Comparison of ENCODE assay signal across 8 cellular contexts in genomic region chr22:31210830-31211503, GRCh38. TPM values are rescaled to one million over a fixed set of nuclear protein-coding genes. Genes with fewer than 3 reads are reported as not detected.
DNase-seq lines count a peak whose midpoint lies in the region; ATAC-seq, FAIRE-seq and TF ChIP-seq lines count a peak whose summit lies in the region.

No MANE protein-coding gene starts in this region.

- H3K27me3 ChIP-seq in gastroesophageal sphincter, result no peaks in the 10 kb centered on the region
- H3K27me3 ChIP-seq in small intestine (ENCODE audit: control insufficient read depth in 2 of 2, insufficient read depth in 2 of 2, low read length in 2 of 2), result no peaks in the 10 kb centered on the region
- H3K27me3 ChIP-seq in pancreas, result no peaks in the 10 kb centered on the region

- intact Hi-C loops in pancreas (cut with DNase I), result no loop called here

- TF ChIP-seq CTCF in GM12865 (IDR thresholded peaks at IDR 0.05; ENCODE audit: insufficient read depth, low read depth, low read length, missing control alignments), result no peak
- TF ChIP-seq CTCF in gastroesophageal sphincter (IDR thresholded peaks at IDR 0.05), result no peak
- TF ChIP-seq CTCF in pancreas (IDR thresholded peaks at IDR 0.05), result no peak

- H3K4me1 ChIP-seq in gastroesophageal sphincter (peaks cover 0 to 48% (median 15%) of the 10 kb centered on the region in 3 donors), small intestine (ENCODE audit: control insufficient read depth in 2 of 2, insufficient read depth in 1 of 2, low read depth in 1 of 2, low read length in 1 of 2) (peaks cover 2 to 10% of the 10 kb centered on the region in 2 donors), pancreas (peaks cover 17 to 37% (median 18%) of the 10 kb centered on the region in 3 donors)

- no peaks in the 10 kb centered on the region for H3K36me3 Mint-ChIP-seq in T-helper 17 cell (ENCODE audit: low read depth)

- no peak for TF ChIP-seq EP300 in gastroesophageal sphincter (IDR thresholded peaks at IDR 0.05)

- H3K27me3 Mint-ChIP-seq in T-helper 17 cell, result no peaks in the 10 kb centered on the region

- H3K4me1 Mint-ChIP-seq in T-helper 17 cell, result peaks cover 42% of the 10 kb centered on the region

- H3K4me3 ChIP-seq in GM12865 (ENCODE audit: low read depth, low read length) (no peak overlapping the region), gastroesophageal sphincter (no peak overlapping the region), small intestine (ENCODE audit: low read depth in 1 of 2, low read length in 2 of 2) (no peak overlapping the region), pancreas (no peak overlapping the region)

- ATAC-seq in T-helper 17 cell, result no peak
- ATAC-seq in gastroesophageal sphincter, result peak; percentile 33
- ATAC-seq in activated CD4-positive, CD25-positive, alpha-beta regulatory T cell treated with anti-CD3 and anti-CD28 coated beads, Interleukin-2, amount 50 U/mL, for 24 hours, result no peak
- no peak for ATAC-seq in pancreas
- ATAC-seq in GM18867 (IDR thresholded peaks at IDR 0.05; ENCODE audit: unreplicated experiment), result no peak

- DNase-seq in GM12865 (ENCODE audit: low read depth), result peak; percentile 23
- DNase-seq in T-helper 17 cell, result no peak
- peak; percentile 68 for DNase-seq in small intestine
- DNase-seq in pancreas, result no peak
- DNase-seq in NCI-H510A treated with DMSO at 0.1 percent for 48 hours (lab: John Stamatoyannopoulos, UW), result no peak

- peak overlapping the region; percentile 91 for H3K4me3 Mint-ChIP-seq in T-helper 17 cell

- H3K9me3 ChIP-seq in T-helper 17 cell (ENCODE audit: control insufficient read depth, low read length, poor library complexity, severe bottlenecking), result no peaks in the 10 kb centered on the region
- no peaks in the 10 kb centered on the region for H3K9me3 ChIP-seq in gastroesophageal sphincter
- no peaks in the 10 kb centered on the region for H3K9me3 ChIP-seq in small intestine (ENCODE audit: control insufficient read depth, low read depth)
- H3K9me3 ChIP-seq in pancreas, result no peaks in the 10 kb centered on the region

- no peak for TF ChIP-seq POLR2A in gastroesophageal sphincter (IDR thresholded peaks at IDR 0.05)

- H3K27ac ChIP-seq in gastroesophageal sphincter (peak overlapping the region in 3 of 4 donors; percentile 85 to 87 (median 86)), small intestine (ENCODE audit: low read depth in 1 of 2, low read length in 1 of 2) (peak overlapping the region; percentile 27 to 84), pancreas (peak overlapping the region in 2 of 4 donors; percentile 82 to 85)

- 39 to 49% methylated on average over 6 to 7 of the region's 7 CpGs for WGBS in gastroesophageal sphincter (ENCODE audit: low coverage in 1 of 2), 2 donors
- WGBS in small intestine, 3 donors, result 36 to 41% (median 39%) methylated on average over 7 of the region's 7 CpGs
- 75 to 80% methylated on average over 7 of the region's 7 CpGs for WGBS in pancreas, 2 donors

- FAIRE-seq in small intestine (lab: Jason Lieb, UNC), result no peak
- no peak for FAIRE-seq in pancreas (lab: Jason Lieb, UNC)

- peaks cover 0 to 13% of the 10 kb centered on the region in 2 donors for H3K36me3 ChIP-seq in gastroesophageal sphincter
- no peaks in the 10 kb centered on the region for H3K36me3 ChIP-seq in small intestine (ENCODE audit: control insufficient read depth in 2 of 2, insufficient read depth in 2 of 2, low read length in 2 of 2)
- H3K36me3 ChIP-seq in pancreas, result no peaks in the 10 kb centered on the region

- H3K27ac Mint-ChIP-seq in T-helper 17 cell, result peak overlapping the region; percentile 88

RNA-seq across cellular contexts. Expression of gene LIMK2, which starts 1.1 kb away (rescaled TPM):
- total RNA-seq in T-helper 17 cell (10 to 100 TPM; 20.7 to 25.3 TPM), gastroesophageal sphincter (10 to 100 TPM; 13.4 to 19.1 (median 15.9) TPM), pancreas (10 to 100 TPM; 21.1 to 34.9 (median 27.7) TPM)
- polyA plus RNA-seq in small intestine (10 to 100 TPM; 15.7 to 37.1 (median 21.1) TPM), pancreas (10 to 100 TPM; 20.5 to 25.2 TPM)

RNA-seq across cellular contexts. Expression of gene RNF185, which starts 51.0 kb away (rescaled TPM):
- total RNA-seq in T-helper 17 cell (10 to 100 TPM; 10.5 to 11.2 TPM), gastroesophageal sphincter (10 to 100 TPM; 47.9 to 66.9 (median 62.5) TPM), pancreas (10 to 100 TPM in 5 of 6 donors, 1 to 10 TPM in 1; 9.5 to 19.6 (median 14.0) TPM)
- polyA plus RNA-seq in small intestine (10 to 100 TPM; 18.3 to 34.9 (median 30.8) TPM), pancreas (10 to 100 TPM in 1 of 2 donors, 1 to 10 TPM in 1; 9.4 to 18.9 TPM)

Comparison
In these comparisons a context has a peak if more than half of its experiments do, and no peak if none do; other contexts are left out.
1. DNase-seq: peak in GM12865 (single experiment) and small intestine (single experiment); none in T-helper 17 cell (0 of 3), pancreas (0 of 6) and NCI-H510A treated with DMSO at 0.1 percent for 48 hours (single experiment).